9 cellular contexts compared by ENCODE assay signal in the genomic region with DNA sequence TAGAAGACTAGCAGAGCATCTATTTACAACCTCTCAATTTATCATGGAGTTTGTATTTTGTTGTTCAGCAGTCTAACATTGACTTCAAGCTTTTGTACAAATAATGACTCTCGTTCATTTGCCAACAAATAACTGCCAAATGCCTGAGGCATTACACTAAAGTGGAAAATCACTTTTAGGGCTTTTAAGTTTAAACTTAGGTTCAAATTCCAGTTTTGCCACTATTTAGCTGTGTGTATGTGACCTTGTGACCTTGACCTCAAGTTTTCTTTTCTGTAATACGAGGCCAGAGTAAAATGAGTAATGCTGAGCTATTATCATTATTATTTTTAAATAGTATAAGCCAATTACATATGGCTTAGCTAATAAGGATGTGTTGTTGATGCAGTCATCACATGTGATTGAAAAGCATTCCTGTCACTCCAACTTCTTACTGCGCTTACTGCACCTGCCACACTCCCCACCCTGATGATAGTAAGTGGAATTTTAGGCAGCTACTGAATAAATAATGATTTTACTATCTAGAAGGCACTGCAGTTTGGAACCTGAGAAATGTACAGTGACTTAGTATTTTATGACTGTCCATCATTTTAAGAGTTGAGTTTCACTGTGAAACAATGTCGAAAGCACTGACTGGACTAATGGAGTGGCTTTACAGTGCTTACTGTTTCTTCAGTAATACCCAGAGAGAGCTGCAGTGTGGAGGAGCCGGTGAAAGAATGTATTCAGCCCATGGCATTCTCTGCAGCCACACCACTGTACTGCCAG. TPM values are rescaled to one million over a fixed set of nuclear protein-coding genes. Genes with fewer than 3 reads are reported as not detected.
DNase-seq lines count a peak whose midpoint lies in the region; ATAC-seq and TF ChIP-seq lines count a peak whose summit lies in the region.
"Had no signal": no experiment of that assay in that cellular context is flagged by ENCODE, and none has a peak within 500 bp of the region (broad histone marks: within the 10 kb centered on the region; RNA-seq: fewer than 3 reads in every experiment).

No MANE protein-coding gene starts in this region.

- TF ChIP-seq POLR2A in adrenal gland (IDR thresholded peaks at IDR 0.05) (no peak), right lobe of liver (IDR thresholded peaks at IDR 0.05) (no peak), vagina (IDR thresholded peaks at IDR 0.05) (no peak)

- H3K27ac Mint-ChIP-seq in stimulated activated naive CD8-positive, alpha-beta T cell treated with anti-CD3 and anti-CD28 coated beads, Interleukin-15, Interleukin-2, amounts not matched to agents 100 ng/mL and 50 ng/mL, for 24 hours, result peak overlapping the region; percentile 88

- ATAC-seq in stimulated activated naive CD8-positive, alpha-beta T cell treated with anti-CD3 and anti-CD28 coated beads, Interleukin-15, Interleukin-2, amounts not matched to agents 100 U/mL and 50 U/mL, for 24 hours, result no peak
- peak; percentile 56 to 75 (median 68) for ATAC-seq in right lobe of liver

- 44 to 50% (median 47%) methylated on average over 5 of the region's 5 CpGs for WGBS in adrenal gland, 4 donors
- WGBS in right lobe of liver (ENCODE audit: insufficient coverage, low coverage, low lambda C conversion rate, missing lambda C conversion rate), result 33% methylated on average over 5 of the region's 5 CpGs

- H3K4me1 ChIP-seq in adrenal gland (replicated peaks in 1 of 2) (peaks cover 27 to 66% of the 10 kb centered on the region in 2 donors), right lobe of liver (peaks cover 0 to 31% (median 17%) of the 10 kb centered on the region in 4 donors), vagina (peaks cover 73% of the 10 kb centered on the region)

- DNase-seq in stimulated activated naive CD8-positive, alpha-beta T cell treated with anti-CD3 and anti-CD28 coated beads, Interleukin-15, Interleukin-2, amounts not matched to agents 100 U/mL and 50 U/mL, for 24 hours, result no peak
- DNase-seq in adrenal gland, result no peak
- no peak for DNase-seq in right lobe of liver
- no peak for DNase-seq in vagina (ENCODE audit: extremely low spot score in 2 of 2)
- DNase-seq in effector CD4-positive, alpha-beta T cell, result no peak
- no peak for DNase-seq in stimulated activated CD4-positive, alpha-beta T cell treated with anti-CD3 and anti-CD28 coated beads, Interleukin-4, amount 100 ng/mL, for 24 hours
- no peak for DNase-seq in AG08396 (ENCODE audit: low spot score)
- DNase-seq: thyroid gland had no signal

- H3K4me1 Mint-ChIP-seq in stimulated activated naive CD8-positive, alpha-beta T cell treated with anti-CD3 and anti-CD28 coated beads, Interleukin-15, Interleukin-2, amounts not matched to agents 100 ng/mL and 50 ng/mL, for 24 hours (ENCODE audit: low read depth), result peaks cover 69% of the 10 kb centered on the region

- H3K36me3 Mint-ChIP-seq in stimulated activated naive CD8-positive, alpha-beta T cell treated with anti-CD3 and anti-CD28 coated beads, Interleukin-15, Interleukin-2, amounts not matched to agents 100 ng/mL and 50 ng/mL, for 24 hours (ENCODE audit: low read depth), result peaks cover 35% of the 10 kb centered on the region

- H3K9me3 ChIP-seq in adrenal gland (replicated peaks in 1 of 3), result no peaks in the 10 kb centered on the region
- no peaks in the 10 kb centered on the region for H3K9me3 ChIP-seq in right lobe of liver
- no peaks in the 10 kb centered on the region for H3K9me3 ChIP-seq in vagina
- H3K9me3 ChIP-seq: thyroid gland had no signal

- H3K27me3 ChIP-seq in adrenal gland, result no peaks in the 10 kb centered on the region
- no peaks in the 10 kb centered on the region for H3K27me3 ChIP-seq in right lobe of liver
- H3K27me3 ChIP-seq in vagina, result no peaks in the 10 kb centered on the region
- H3K27me3 ChIP-seq: thyroid gland had no signal

- peaks cover 2% of the 10 kb centered on the region for H3K9me3 Mint-ChIP-seq in stimulated activated naive CD8-positive, alpha-beta T cell treated with anti-CD3 and anti-CD28 coated beads, Interleukin-15, Interleukin-2, amounts not matched to agents 100 ng/mL and 50 ng/mL, for 24 hours

- H3K4me3 Mint-ChIP-seq in stimulated activated naive CD8-positive, alpha-beta T cell treated with anti-CD3 and anti-CD28 coated beads, Interleukin-15, Interleukin-2, amounts not matched to agents 100 ng/mL and 50 ng/mL, for 24 hours, result no peak overlapping the region

- intact Hi-C loops in adrenal gland (cut with DNase I), result loop anchor here (10.0 kb wide), 2 partner anchors 46 to 66 kb away; partner anchors contain the start of gene EDEM1 (in 1 of the 2)
- intact Hi-C loops in right lobe of liver (cut with DNase I), result no loop called here
- intact Hi-C loops in vagina (cut with DNase I), result no loop called here

- TF ChIP-seq CTCF in adrenal gland (IDR thresholded peaks at IDR 0.05) (no peak), right lobe of liver (IDR thresholded peaks at IDR 0.05) (no peak), vagina (IDR thresholded peaks at IDR 0.05) (no peak)

- H3K4me3 ChIP-seq in adrenal gland, result no peak overlapping the region
- H3K4me3 ChIP-seq in right lobe of liver, result no peak overlapping the region
- no peak overlapping the region for H3K4me3 ChIP-seq in vagina
- H3K4me3 ChIP-seq: thyroid gland had no signal

- H3K27me3 Mint-ChIP-seq in stimulated activated naive CD8-positive, alpha-beta T cell treated with anti-CD3 and anti-CD28 coated beads, Interleukin-15, Interleukin-2, amounts not matched to agents 100 ng/mL and 50 ng/mL, for 24 hours, result no peaks in the 10 kb centered on the region

- H3K36me3 ChIP-seq in adrenal gland (replicated peaks in 1 of 2) (no peaks in the 10 kb centered on the region), right lobe of liver (no peaks in the 10 kb centered on the region), vagina (no peaks in the 10 kb centered on the region)
- H3K36me3 ChIP-seq: thyroid gland had no signal

- peak overlapping the region in 4 of 5 donors; percentile 28 to 63 (median 48) for H3K27ac ChIP-seq in adrenal gland
- H3K27ac ChIP-seq in right lobe of liver, result peak overlapping the region in 2 of 3 donors; percentile 48 to 49
- H3K27ac ChIP-seq in vagina, result peak overlapping the region; percentile 14
- H3K27ac ChIP-seq: thyroid gland had no signal

RNA-seq across cellular contexts. Expression of gene ARL8B, which starts 16.3 kb away (rescaled TPM):
- 10 to 100 TPM; 30.4 to 78.0 (median 55.9) TPM for total RNA-seq in adrenal gland
- 100 to 1,000 TPM in 1 of 3 donors, 10 to 100 TPM in 2; 27.8 to 131 (median 36.5) TPM for polyA plus RNA-seq in adrenal gland
- total RNA-seq in right lobe of liver, result 10 to 100 TPM; 20.0 to 33.1 (median 26.7) TPM
- 44.4 TPM for total RNA-seq in vagina

RNA-seq across cellular contexts. Expression of gene EDEM1, which starts 49.1 kb away (rescaled TPM):
- 10 to 100 TPM; 23.0 to 63.6 (median 37.4) TPM for total RNA-seq in adrenal gland
- polyA plus RNA-seq in adrenal gland, result 10 to 100 TPM in 1 of 3 donors, 1 to 10 TPM in 2; 3.1 to 24.9 (median 3.6) TPM
- 10 to 100 TPM; 40.6 to 92.7 (median 83.2) TPM for total RNA-seq in right lobe of liver
- total RNA-seq in vagina, result 30.9 TPM

Comparison
In these comparisons a context has a peak if more than half of its experiments do, and no peak if none do; other contexts are left out.
1. intact Hi-C loops: an anchor here in adrenal gland (10.0 kb wide); none called in right lobe of liver and vagina.